ENCODE assay signal across 2 cellular contexts in the genomic region with DNA sequence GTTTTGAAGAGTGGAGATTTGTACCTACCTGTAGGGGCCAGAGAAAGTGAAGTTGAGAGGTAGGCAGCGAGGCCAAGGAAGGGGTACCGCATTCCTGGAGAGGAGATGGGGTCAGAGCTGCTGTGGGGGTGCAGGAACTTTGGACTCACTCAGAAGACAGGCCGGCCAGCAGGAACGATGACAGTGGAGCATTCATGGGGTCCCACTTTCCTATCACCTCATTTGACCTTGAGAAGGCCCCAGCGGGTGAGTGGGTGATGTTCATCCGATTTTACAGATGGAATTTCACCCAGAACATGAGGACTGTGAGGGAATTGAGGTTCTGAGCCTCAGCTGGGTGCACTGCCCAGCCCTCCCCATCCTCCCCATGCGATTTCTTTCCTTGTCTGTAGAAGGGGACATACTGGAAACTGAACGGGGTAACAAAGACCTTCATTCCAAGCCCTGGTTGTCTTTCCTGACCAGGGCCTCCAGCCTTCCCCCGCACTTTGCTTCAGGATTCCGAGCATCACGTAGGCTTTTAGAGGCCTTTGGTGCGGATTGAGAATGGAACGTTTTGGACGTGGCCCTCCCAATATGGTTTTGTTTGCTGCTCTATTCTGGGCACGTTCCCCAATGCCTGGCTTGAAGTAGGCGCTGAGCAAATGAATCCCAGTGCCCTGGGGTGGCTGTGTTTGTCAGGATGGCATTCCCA.
TF ChIP-seq lines count a peak whose summit lies in the region.

No MANE protein-coding gene starts in this region.

TF ChIP-seq in HepG2, 621 proteins besides CTCF, POLR2A, EP300 and RAD21:
- no peak for TF ChIP-seq EHMT2 (IDR thresholded peaks at IDR 0.05; ENCODE audit: borderline replicate concordance, low read depth, low read length)
- TF ChIP-seq ZIK1 (CRISPR knock-in tag; IDR thresholded peaks at IDR 0.05; ENCODE audit: borderline replicate concordance, low read depth) = no peak
- no peak for TF ChIP-seq ZBTB20 (CRISPR knock-in tag; IDR thresholded peaks at IDR 0.05; ENCODE audit: borderline replicate concordance, low read depth)
- TF ChIP-seq, protein P1, sequence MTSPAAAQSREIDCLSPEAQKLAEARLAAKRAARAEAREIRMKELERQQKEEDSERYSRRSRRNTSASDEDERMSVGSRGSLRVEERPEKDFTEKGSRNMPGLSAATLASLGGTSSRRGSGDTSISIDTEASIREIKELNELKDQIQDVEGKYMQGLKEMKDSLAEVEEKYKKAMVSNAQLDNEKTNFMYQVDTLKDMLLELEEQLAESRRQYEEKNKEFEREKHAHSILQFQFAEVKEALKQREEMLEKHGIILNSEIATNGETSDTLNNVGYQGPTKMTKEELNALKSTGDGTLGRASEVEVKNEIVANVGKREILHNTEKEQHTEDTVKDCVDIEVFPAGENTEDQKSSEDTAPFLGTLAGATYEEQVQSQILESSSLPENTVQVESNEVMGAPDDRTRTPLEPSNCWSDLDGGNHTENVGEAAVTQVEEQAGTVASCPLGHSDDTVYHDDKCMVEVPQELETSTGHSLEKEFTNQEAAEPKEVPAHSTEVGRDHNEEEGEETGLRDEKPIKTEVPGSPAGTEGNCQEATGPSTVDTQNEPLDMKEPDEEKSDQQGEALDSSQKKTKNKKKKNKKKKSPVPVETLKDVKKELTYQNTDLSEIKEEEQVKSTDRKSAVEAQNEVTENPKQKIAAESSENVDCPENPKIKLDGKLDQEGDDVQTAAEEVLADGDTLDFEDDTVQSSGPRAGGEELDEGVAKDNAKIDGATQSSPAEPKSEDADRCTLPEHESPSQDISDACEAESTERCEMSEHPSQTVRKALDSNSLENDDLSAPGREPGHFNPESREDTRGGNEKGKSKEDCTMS (CRISPR knock-in tag; conservative IDR thresholded peaks at IDR 0.05) = no peak
- TF ChIP-seq RORA (CRISPR knock-in tag; IDR thresholded peaks at IDR 0.05) = no peak
- TF ChIP-seq HMG20B (CRISPR knock-in tag; conservative IDR thresholded peaks at IDR 0.05) = no peak
- TF ChIP-seq ZNF251 (CRISPR knock-in tag; IDR thresholded peaks at IDR 0.05) = no peak

TF ChIP-seq in H1, 55 proteins besides CTCF, POLR2A, EP300 and RAD21:
- TF ChIP-seq, protein P2, sequence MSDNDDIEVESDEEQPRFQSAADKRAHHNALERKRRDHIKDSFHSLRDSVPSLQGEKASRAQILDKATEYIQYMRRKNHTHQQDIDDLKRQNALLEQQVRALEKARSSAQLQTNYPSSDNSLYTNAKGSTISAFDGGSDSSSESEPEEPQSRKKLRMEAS (IDR thresholded peaks at IDR 0.05) = no peak
- no peak for TF ChIP-seq BRCA1 (IDR thresholded peaks at IDR 0.05; ENCODE audit: low read depth, low read length)
- no peak for TF ChIP-seq CHD2 (IDR thresholded peaks at IDR 0.05; ENCODE audit: low read length)
- TF ChIP-seq, protein P3, sequence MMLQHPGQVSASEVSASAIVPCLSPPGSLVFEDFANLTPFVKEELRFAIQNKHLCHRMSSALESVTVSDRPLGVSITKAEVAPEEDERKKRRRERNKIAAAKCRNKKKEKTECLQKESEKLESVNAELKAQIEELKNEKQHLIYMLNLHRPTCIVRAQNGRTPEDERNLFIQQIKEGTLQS (IDR thresholded peaks at IDR 0.05; ENCODE audit: insufficient read depth, low read depth, low read length) = no peak
- TF ChIP-seq GABPA (IDR thresholded peaks at IDR 0.05; ENCODE audit: borderline replicate concordance, insufficient read depth, low read length) = no peak
- TF ChIP-seq TEAD4 (IDR thresholded peaks at IDR 0.05; ENCODE audit: low read depth, low read length) = no peak
- no peak for TF ChIP-seq GTF2F1 (IDR thresholded peaks at IDR 0.05; ENCODE audit: borderline replicate concordance, low read depth, low read length)
- TF ChIP-seq BACH1 (IDR thresholded peaks at IDR 0.05; ENCODE audit: low read length) = no peak
- TF ChIP-seq JUND (IDR thresholded peaks at IDR 0.05; ENCODE audit: low read length) = no peak
- TF ChIP-seq CREB1 (IDR thresholded peaks at IDR 0.05) = no peak
- no peak for TF ChIP-seq SIN3A (conservative IDR thresholded peaks at IDR 0.05 in 1 of 2, IDR thresholded peaks at IDR 0.05 in 1 of 2; ENCODE audit: low read depth in 1 of 2, low read length in 2 of 2)
- TF ChIP-seq, protein P4, sequence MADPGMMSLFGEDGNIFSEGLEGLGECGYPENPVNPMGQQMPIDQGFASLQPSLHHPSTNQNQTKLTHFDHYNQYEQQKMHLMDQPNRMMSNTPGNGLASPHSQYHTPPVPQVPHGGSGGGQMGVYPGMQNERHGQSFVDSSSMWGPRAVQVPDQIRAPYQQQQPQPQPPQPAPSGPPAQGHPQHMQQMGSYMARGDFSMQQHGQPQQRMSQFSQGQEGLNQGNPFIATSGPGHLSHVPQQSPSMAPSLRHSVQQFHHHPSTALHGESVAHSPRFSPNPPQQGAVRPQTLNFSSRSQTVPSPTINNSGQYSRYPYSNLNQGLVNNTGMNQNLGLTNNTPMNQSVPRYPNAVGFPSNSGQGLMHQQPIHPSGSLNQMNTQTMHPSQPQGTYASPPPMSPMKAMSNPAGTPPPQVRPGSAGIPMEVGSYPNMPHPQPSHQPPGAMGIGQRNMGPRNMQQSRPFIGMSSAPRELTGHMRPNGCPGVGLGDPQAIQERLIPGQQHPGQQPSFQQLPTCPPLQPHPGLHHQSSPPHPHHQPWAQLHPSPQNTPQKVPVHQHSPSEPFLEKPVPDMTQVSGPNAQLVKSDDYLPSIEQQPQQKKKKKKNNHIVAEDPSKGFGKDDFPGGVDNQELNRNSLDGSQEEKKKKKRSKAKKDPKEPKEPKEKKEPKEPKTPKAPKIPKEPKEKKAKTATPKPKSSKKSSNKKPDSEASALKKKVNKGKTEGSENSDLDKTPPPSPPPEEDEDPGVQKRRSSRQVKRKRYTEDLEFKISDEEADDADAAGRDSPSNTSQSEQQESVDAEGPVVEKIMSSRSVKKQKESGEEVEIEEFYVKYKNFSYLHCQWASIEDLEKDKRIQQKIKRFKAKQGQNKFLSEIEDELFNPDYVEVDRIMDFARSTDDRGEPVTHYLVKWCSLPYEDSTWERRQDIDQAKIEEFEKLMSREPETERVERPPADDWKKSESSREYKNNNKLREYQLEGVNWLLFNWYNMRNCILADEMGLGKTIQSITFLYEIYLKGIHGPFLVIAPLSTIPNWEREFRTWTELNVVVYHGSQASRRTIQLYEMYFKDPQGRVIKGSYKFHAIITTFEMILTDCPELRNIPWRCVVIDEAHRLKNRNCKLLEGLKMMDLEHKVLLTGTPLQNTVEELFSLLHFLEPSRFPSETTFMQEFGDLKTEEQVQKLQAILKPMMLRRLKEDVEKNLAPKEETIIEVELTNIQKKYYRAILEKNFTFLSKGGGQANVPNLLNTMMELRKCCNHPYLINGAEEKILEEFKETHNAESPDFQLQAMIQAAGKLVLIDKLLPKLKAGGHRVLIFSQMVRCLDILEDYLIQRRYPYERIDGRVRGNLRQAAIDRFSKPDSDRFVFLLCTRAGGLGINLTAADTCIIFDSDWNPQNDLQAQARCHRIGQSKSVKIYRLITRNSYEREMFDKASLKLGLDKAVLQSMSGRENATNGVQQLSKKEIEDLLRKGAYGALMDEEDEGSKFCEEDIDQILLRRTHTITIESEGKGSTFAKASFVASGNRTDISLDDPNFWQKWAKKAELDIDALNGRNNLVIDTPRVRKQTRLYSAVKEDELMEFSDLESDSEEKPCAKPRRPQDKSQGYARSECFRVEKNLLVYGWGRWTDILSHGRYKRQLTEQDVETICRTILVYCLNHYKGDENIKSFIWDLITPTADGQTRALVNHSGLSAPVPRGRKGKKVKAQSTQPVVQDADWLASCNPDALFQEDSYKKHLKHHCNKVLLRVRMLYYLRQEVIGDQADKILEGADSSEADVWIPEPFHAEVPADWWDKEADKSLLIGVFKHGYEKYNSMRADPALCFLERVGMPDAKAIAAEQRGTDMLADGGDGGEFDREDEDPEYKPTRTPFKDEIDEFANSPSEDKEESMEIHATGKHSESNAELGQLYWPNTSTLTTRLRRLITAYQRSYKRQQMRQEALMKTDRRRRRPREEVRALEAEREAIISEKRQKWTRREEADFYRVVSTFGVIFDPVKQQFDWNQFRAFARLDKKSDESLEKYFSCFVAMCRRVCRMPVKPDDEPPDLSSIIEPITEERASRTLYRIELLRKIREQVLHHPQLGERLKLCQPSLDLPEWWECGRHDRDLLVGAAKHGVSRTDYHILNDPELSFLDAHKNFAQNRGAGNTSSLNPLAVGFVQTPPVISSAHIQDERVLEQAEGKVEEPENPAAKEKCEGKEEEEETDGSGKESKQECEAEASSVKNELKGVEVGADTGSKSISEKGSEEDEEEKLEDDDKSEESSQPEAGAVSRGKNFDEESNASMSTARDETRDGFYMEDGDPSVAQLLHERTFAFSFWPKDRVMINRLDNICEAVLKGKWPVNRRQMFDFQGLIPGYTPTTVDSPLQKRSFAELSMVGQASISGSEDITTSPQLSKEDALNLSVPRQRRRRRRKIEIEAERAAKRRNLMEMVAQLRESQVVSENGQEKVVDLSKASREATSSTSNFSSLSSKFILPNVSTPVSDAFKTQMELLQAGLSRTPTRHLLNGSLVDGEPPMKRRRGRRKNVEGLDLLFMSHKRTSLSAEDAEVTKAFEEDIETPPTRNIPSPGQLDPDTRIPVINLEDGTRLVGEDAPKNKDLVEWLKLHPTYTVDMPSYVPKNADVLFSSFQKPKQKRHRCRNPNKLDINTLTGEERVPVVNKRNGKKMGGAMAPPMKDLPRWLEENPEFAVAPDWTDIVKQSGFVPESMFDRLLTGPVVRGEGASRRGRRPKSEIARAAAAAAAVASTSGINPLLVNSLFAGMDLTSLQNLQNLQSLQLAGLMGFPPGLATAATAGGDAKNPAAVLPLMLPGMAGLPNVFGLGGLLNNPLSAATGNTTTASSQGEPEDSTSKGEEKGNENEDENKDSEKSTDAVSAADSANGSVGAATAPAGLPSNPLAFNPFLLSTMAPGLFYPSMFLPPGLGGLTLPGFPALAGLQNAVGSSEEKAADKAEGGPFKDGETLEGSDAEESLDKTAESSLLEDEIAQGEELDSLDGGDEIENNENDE (IDR thresholded peaks at IDR 0.05; ENCODE audit: insufficient replicate concordance, low read length) = no peak
- no peak for TF ChIP-seq JUN (IDR thresholded peaks at IDR 0.05; ENCODE audit: low read depth, low read length)
- no peak for TF ChIP-seq TCF12 (IDR thresholded peaks at IDR 0.05; ENCODE audit: low read depth, low read length)
- TF ChIP-seq KDM4A (IDR thresholded peaks at IDR 0.05; ENCODE audit: low read depth, low read length, severe bottlenecking) = no peak
- TF ChIP-seq FOSL1 (IDR thresholded peaks at IDR 0.05; ENCODE audit: insufficient read depth, low read depth, low read length) = no peak
- no peak for TF ChIP-seq SP4 (IDR thresholded peaks at IDR 0.05; ENCODE audit: low read length)
- no peak for TF ChIP-seq EZH2 (IDR thresholded peaks at IDR 0.05; ENCODE audit: low read depth, low read length, severe bottlenecking)
- no peak for TF ChIP-seq SAP30 (IDR thresholded peaks at IDR 0.05; ENCODE audit: insufficient read depth, insufficient replicate concordance, low read length)
